Comparison of ENCODE assay signal across 34 cellular contexts in the genomic region with DNA sequence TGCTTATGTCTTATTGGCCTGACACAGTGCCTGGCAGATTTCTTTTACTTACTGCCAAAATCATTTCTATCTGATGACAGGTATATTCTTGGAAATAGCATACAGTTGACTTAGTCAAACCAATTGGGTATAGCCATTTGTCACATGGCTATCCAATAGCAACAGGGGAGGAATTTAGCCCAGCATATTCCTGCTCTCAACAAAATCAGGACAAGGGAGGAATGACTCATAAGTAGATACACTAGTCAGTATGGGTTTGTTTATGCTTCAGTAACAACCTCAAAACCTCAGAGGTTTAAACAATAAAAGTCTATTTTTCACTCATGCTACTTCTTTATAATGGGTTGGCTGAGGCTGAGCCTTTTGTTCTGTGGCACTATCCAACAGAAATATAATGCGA. TPM values are rescaled to one million over a fixed set of nuclear protein-coding genes. Genes with fewer than 3 reads are reported as not detected.
DNase-seq lines count a peak whose midpoint lies in the region; ATAC-seq and TF ChIP-seq lines count a peak whose summit lies in the region.
"Had no signal": no experiment of that assay in that cellular context is flagged by ENCODE, and none has a peak within 500 bp of the region (broad histone marks: within the 10 kb centered on the region; RNA-seq: fewer than 3 reads in every experiment).

No MANE protein-coding gene starts in this region.

- H3K27ac ChIP-seq in GM23338 (ENCODE audit: low read depth) (peak overlapping the region; percentile 3; the same call in 1 of the 2 replicates), fibroblast of lung (ENCODE audit: insufficient read depth, low read length) (no peak overlapping the region)
- H3K27ac ChIP-seq: BLaER1, HL-60, RWPE1, stomach had no signal

- DNase-seq in GM23338 (ENCODE audit: low spot score) = no peak
- peak; percentile 35 for DNase-seq in RPMI7951 (ENCODE audit: low read depth)
- peak; percentile 30 to 85 for DNase-seq in fibroblast of lung (ENCODE audit: low read depth in 2 of 2)
- DNase-seq in stimulated activated effector memory CD8-positive, alpha-beta T cell treated with anti-CD3 and anti-CD28 coated beads, Interleukin-12 subunit alpha, Interleukin-12 subunit beta, amount 100 ng/mL, for 72 hours (ENCODE audit: low spot score in 2 of 2) = no peak
- no peak for DNase-seq in SW 1271 (lab: John Stamatoyannopoulos, UW)
- DNase-seq: activated CD4-positive, alpha-beta T cell treated with anti-CD3 and anti-CD28 coated beads, Interleukin-2, amount 50 U/mL, for 4 hours; activated CD4-positive, CD25-positive, alpha-beta regulatory T cell; activated CD8-positive, alpha-beta memory T cell treated with anti-CD3 and anti-CD28 coated beads, Interleukin-2, amount 10 ng/mL, durations not matched to agents 7 days and 5 days; activated gamma-delta T cell treated with Interleukin-2 at 50 U/mL for 16 hours; activated naive CD8-positive, alpha-beta T cell treated with anti-CD3 and anti-CD28 coated beads, Interleukin-2, amount 10 ng/mL, durations not matched to agents 7 days and 5 days; activated T-cell treated with anti-CD3 and anti-CD28 coated beads, Interleukin-2, amount 50 U/mL, for 4 hours; central memory CD4-positive, alpha-beta T cell; endodermal cell; esophagus squamous epithelium; H7; hippocampal formation; Karpas-422; MV-4-11; NCI-H146; NCI-H2107; NCI-H446; NCI-H748 treated with DMSO at 0.1 percent for 48 hours; nephron progenitor cell; small intestine; stomach had no signal

- H3K27ac Mint-ChIP-seq in GM23338 = no peak overlapping the region
- H3K27ac Mint-ChIP-seq in stimulated activated effector memory CD8-positive, alpha-beta T cell treated with anti-CD3 and anti-CD28 coated beads, Interleukin-12 subunit alpha, Interleukin-12 subunit beta, amount 100 ng/mL, for 72 hours = no peak overlapping the region
- H3K27ac Mint-ChIP-seq: activated CD8-positive, alpha-beta memory T cell treated with anti-CD3 and anti-CD28 coated beads, Interleukin-2, amount 10 ng/mL, durations not matched to agents 7 days and 5 days; activated naive CD8-positive, alpha-beta T cell treated with anti-CD3 and anti-CD28 coated beads, Interleukin-2, amount 10 ng/mL, durations not matched to agents 7 days and 5 days; endodermal cell; memory B cell; nephron progenitor cell; T-helper 1 cell treated with Interleukin-12 subunit alpha and Interleukin-12 subunit beta and Interleukin-4 antibody, amounts not matched to agents 30 μg/mL and 1 μg/mL, for 36 hours had no signal

- H3K4me3 Mint-ChIP-seq in GM23338 = no peak overlapping the region
- H3K4me3 Mint-ChIP-seq in stimulated activated effector memory CD8-positive, alpha-beta T cell treated with anti-CD3 and anti-CD28 coated beads, Interleukin-12 subunit alpha, Interleukin-12 subunit beta, amount 100 ng/mL, for 72 hours = no peak overlapping the region
- H3K4me3 Mint-ChIP-seq: activated CD8-positive, alpha-beta memory T cell treated with anti-CD3 and anti-CD28 coated beads, Interleukin-2, amount 10 ng/mL, durations not matched to agents 7 days and 5 days; activated naive CD8-positive, alpha-beta T cell treated with anti-CD3 and anti-CD28 coated beads, Interleukin-2, amount 10 ng/mL, durations not matched to agents 7 days and 5 days; activated T-cell treated with anti-CD3 and anti-CD28 coated beads, Interleukin-2, amount 50 U/mL, for 4 hours; dendritic cell treated with granulocyte-macrophage colony-stimulating factor and Interleukin-4, amounts not matched to agents 40 ng/mL and 50 ng/mL, for 4 days; endodermal cell; memory B cell; nephron progenitor cell; T-helper 1 cell treated with Interleukin-12 subunit alpha and Interleukin-12 subunit beta and Interleukin-4 antibody, amounts not matched to agents 30 μg/mL and 1 μg/mL, for 36 hours had no signal

- H3K4me1 ChIP-seq in GM23338 (ENCODE audit: insufficient read depth) (peaks cover 16% of the 10 kb centered on the region), fibroblast of lung (ENCODE audit: control insufficient read depth, extremely low read depth, insufficient read depth, low read length) (peaks cover 6% of the 10 kb centered on the region)

- H3K4me3 ChIP-seq in GM23338 = no peak overlapping the region
- no peak overlapping the region for H3K4me3 ChIP-seq in fibroblast of lung (replicated peaks in 1 of 4; ENCODE audit: control extremely low read depth in 1 of 4, insufficient read depth in 1 of 4, low read depth in 3 of 4, low read length in 4 of 4)
- H3K4me3 ChIP-seq: BLaER1, esophagus squamous epithelium, stomach, tibial nerve had no signal

- no peak overlapping the region for H3K9ac ChIP-seq in fibroblast of lung (ENCODE audit: insufficient read depth, low read length)
- H3K9ac ChIP-seq: BLaER1 had no signal

- ATAC-seq in GM23338 (no peak), GM19324 (IDR thresholded peaks at IDR 0.05; ENCODE audit: low FRiP score, unreplicated experiment) (no peak), HG03139 (IDR thresholded peaks at IDR 0.05; ENCODE audit: unreplicated experiment) (no peak)
- ATAC-seq in stimulated activated effector memory CD8-positive, alpha-beta T cell treated with anti-CD3 and anti-CD28 coated beads, Interleukin-12 subunit alpha, Interleukin-12 subunit beta, amount 100 ng/mL, for 72 hours = peak; percentile 32
- ATAC-seq: activated CD8-positive, alpha-beta memory T cell treated with anti-CD3 and anti-CD28 coated beads, Interleukin-2, amount 10 ng/mL, durations not matched to agents 7 days and 5 days; activated T-cell treated with anti-CD3 and anti-CD28 coated beads, Interleukin-2, amount 50 U/mL, for 4 hours had no signal

- peaks cover 14% of the 10 kb centered on the region for H3K4me1 Mint-ChIP-seq in GM23338
- peaks cover 5% of the 10 kb centered on the region for H3K4me1 Mint-ChIP-seq in stimulated activated effector memory CD8-positive, alpha-beta T cell treated with anti-CD3 and anti-CD28 coated beads, Interleukin-12 subunit alpha, Interleukin-12 subunit beta, amount 100 ng/mL, for 72 hours

- H2AFZ ChIP-seq in GM23338 (no peak overlapping the region), fibroblast of lung (ENCODE audit: low read length) (no peak overlapping the region)

- no peaks in the 10 kb centered on the region for H3K9me3 ChIP-seq in fibroblast of lung (ENCODE audit: control insufficient read depth, insufficient read depth, low read depth, low read length)
- H3K9me3 ChIP-seq: BLaER1, esophagus squamous epithelium, stomach, tibial nerve had no signal

- H3K4me2 ChIP-seq in GM23338 (no peak overlapping the region), fibroblast of lung (ENCODE audit: extremely low read depth, insufficient read depth, low read length) (no peak overlapping the region)
- H3K4me2 ChIP-seq: BLaER1 had no signal

- no peaks in the 10 kb centered on the region for H3F3A ChIP-seq in GM23338 (replicated peaks; ENCODE audit: low read depth)

- H3K27me3 Mint-ChIP-seq in GM23338 (ENCODE audit: insufficient read depth, low read depth, poor library complexity) = peaks cover 4% of the 10 kb centered on the region
- H3K27me3 Mint-ChIP-seq: activated CD8-positive, alpha-beta memory T cell treated with anti-CD3 and anti-CD28 coated beads, Interleukin-2, amount 10 ng/mL, durations not matched to agents 7 days and 5 days; activated naive CD8-positive, alpha-beta T cell treated with anti-CD3 and anti-CD28 coated beads, Interleukin-2, amount 10 ng/mL, durations not matched to agents 7 days and 5 days; dendritic cell treated with granulocyte-macrophage colony-stimulating factor and Interleukin-4, amounts not matched to agents 40 ng/mL and 50 ng/mL, for 4 days had no signal

- no peak for TF ChIP-seq CTCF in GM23338 (conservative IDR thresholded peaks at IDR 0.05; ENCODE audit: low read depth in 2 of 2)
- TF ChIP-seq CTCF in fibroblast of lung (conservative IDR thresholded peaks at IDR 0.05 in 1 of 2, IDR thresholded peaks at IDR 0.05 in 1 of 2; ENCODE audit: low read depth in 1 of 2, low read length in 2 of 2) = no peak

- H3K36me3 ChIP-seq in GM23338 (ENCODE audit: insufficient read depth) (no peaks in the 10 kb centered on the region), fibroblast of lung (ENCODE audit: control insufficient read depth, insufficient read depth, low read length) (peaks cover 1% of the 10 kb centered on the region)

- H3K79me2 ChIP-seq in GM23338 (replicated peaks; ENCODE audit: insufficient read depth) (no peaks in the 10 kb centered on the region), fibroblast of lung (ENCODE audit: control insufficient read depth, insufficient read depth, low read length) (no peaks in the 10 kb centered on the region)

- no peaks in the 10 kb centered on the region for H3K9me3 Mint-ChIP-seq in GM23338
- H3K9me3 Mint-ChIP-seq in stimulated activated effector memory CD8-positive, alpha-beta T cell treated with anti-CD3 and anti-CD28 coated beads, Interleukin-12 subunit alpha, Interleukin-12 subunit beta, amount 100 ng/mL, for 72 hours = no peaks in the 10 kb centered on the region
- H3K9me3 Mint-ChIP-seq: activated T-cell treated with anti-CD3 and anti-CD28 coated beads, Interleukin-2, amount 50 U/mL, for 4 hours; dendritic cell treated with granulocyte-macrophage colony-stimulating factor and Interleukin-4, amounts not matched to agents 40 ng/mL and 50 ng/mL, for 4 days; endodermal cell; memory B cell had no signal

- H3K36me3 Mint-ChIP-seq in GM23338 (ENCODE audit: low read depth) = peaks cover 12% of the 10 kb centered on the region; the same call in 2 of the 3 replicates
- no peaks in the 10 kb centered on the region for H3K36me3 Mint-ChIP-seq in stimulated activated effector memory CD8-positive, alpha-beta T cell treated with anti-CD3 and anti-CD28 coated beads, Interleukin-12 subunit alpha, Interleukin-12 subunit beta, amount 100 ng/mL, for 72 hours
- H3K36me3 Mint-ChIP-seq: activated naive CD8-positive, alpha-beta T cell treated with anti-CD3 and anti-CD28 coated beads, Interleukin-2, amount 10 ng/mL, durations not matched to agents 7 days and 5 days; memory B cell had no signal

- H3K27me3 ChIP-seq in GM23338 (ENCODE audit: insufficient read depth) (no peaks in the 10 kb centered on the region), fibroblast of lung (ENCODE audit: control insufficient read depth, insufficient read depth, low read length) (no peaks in the 10 kb centered on the region)
- H3K27me3 ChIP-seq: BLaER1, esophagus squamous epithelium, stomach, tibial nerve had no signal

- H4K20me1 ChIP-seq in GM23338 (replicated peaks; ENCODE audit: insufficient read depth) (no peaks in the 10 kb centered on the region), fibroblast of lung (ENCODE audit: control insufficient read depth, extremely low read depth, insufficient read depth, low read length) (no peaks in the 10 kb centered on the region)
- H4K20me1 ChIP-seq: BLaER1 had no signal

- H3K9me2 ChIP-seq in GM23338 (ENCODE audit: insufficient read depth) = no peaks in the 10 kb centered on the region

TF ChIP-seq in GM23338, 12 proteins besides CTCF, POLR2A, EP300 and RAD21 (continues in another document):
- TF ChIP-seq CREB1 (CRISPR knock-in tag; IDR thresholded peaks at IDR 0.05; ENCODE audit: low read depth) = no peak

RNA-seq across cellular contexts. Expression of a gene that starts 38.0 kb away (rescaled TPM):
- total RNA-seq in GM23338 (2014; rRNA removed; shearing (Covaris generic)) = 4.2 and 9.8 TPM in 2 replicates
- 2.7 and 3.4 TPM in 2 replicates for polyA plus RNA-seq in GM23338 (2016; fragmentation: Nextera tagmentation; extraction: Ambion mirVana)
- 3.3 and 3.5 TPM in 2 replicates for total RNA-seq in RPMI7951 (2014; rRNA removed; shearing (Covaris generic))
- total RNA-seq in fibroblast of lung = 6.7 and 9.4 TPM in 2 replicates
- polyA plus RNA-seq in fibroblast of lung = 1.9 and 2.0 TPM in 2 replicates
- polyA plus RNA-seq in fibroblast of lung (2012) = 1.9 and 2.1 TPM in 2 replicates
- polyA minus RNA-seq in fibroblast of lung (ENCODE audit: low replicate concordance) = 3.0 and 36.9 TPM in 2 replicates

Comparison
In these comparisons a context has a peak if more than half of its experiments do, and no peak if none do; other contexts are left out.
1. DNase-seq: peak in RPMI7951 (single experiment) and fibroblast of lung (2 of 2); none in GM23338 (single experiment), stimulated activated effector memory CD8-positive, alpha-beta T cell treated with anti-CD3 and anti-CD28 coated beads, Interleukin-12 subunit alpha, Interleukin-12 subunit beta, amount 100 ng/mL, for 72 hours (0 of 2) and SW 1271 (0 of 2).